In genomic region chr9:101485873-101486692, GRCh38 we compare ENCODE assay signal across 8 cellular contexts. TPM values are rescaled to one million over a fixed set of nuclear protein-coding genes. Genes with fewer than 3 reads are reported as not detected.
DNase-seq lines count a peak whose midpoint lies in the region; ATAC-seq and TF ChIP-seq lines count a peak whose summit lies in the region.

No MANE protein-coding gene starts in this region.

- DNase-seq in G401 (ENCODE audit: low spot score) (peak; percentile 72), NCI-H526 treated with DMSO at 0.1 percent for 48 hours (lab: John Stamatoyannopoulos, UW) (peak; percentile 35), medulla oblongata (ENCODE audit: extremely low spot score) (peak; percentile 39), transverse colon (peak; percentile 67)

- H3K36me3 ChIP-seq in ectodermal cell (ENCODE audit: control insufficient read depth, insufficient read depth, low read length) (no peaks in the 10 kb centered on the region), transverse colon (no peaks in the 10 kb centered on the region)

- no peak for TF ChIP-seq EP300 in transverse colon (IDR thresholded peaks at IDR 0.05; ENCODE audit: low read depth)

- H3K4me3 ChIP-seq in ectodermal cell (ENCODE audit: insufficient read depth, low read depth, low read length) = peak overlapping the region; percentile 74
- H3K4me3 ChIP-seq in transverse colon = peak overlapping the region; percentile 59 to 84 (median 70)

- 1% methylated on average over 61 of the region's 61 CpGs for WGBS in ectodermal cell, 2 experiments
- 17% methylated on average over 49 of the region's 61 CpGs; no CpG with 5 or more reads in 1 of the 2 donors for WGBS in transverse colon (ENCODE audit: low coverage in 1 of 2), 2 donors

- ATAC-seq in HG03460 (IDR thresholded peaks at IDR 0.05; ENCODE audit: unreplicated experiment) (no peak), HG03520 (IDR thresholded peaks at IDR 0.05; ENCODE audit: unreplicated experiment) (no peak), GM21526 (IDR thresholded peaks at IDR 0.05; ENCODE audit: low FRiP score, unreplicated experiment) (no peak)

- TF ChIP-seq CTCF in transverse colon (IDR thresholded peaks at IDR 0.05) = no peak

- H3K27me3 ChIP-seq in ectodermal cell (ENCODE audit: control insufficient read depth, insufficient read depth, low read length, poor library complexity, severe bottlenecking) (peaks cover 16% of the 10 kb centered on the region), transverse colon (peaks cover 10% of the 10 kb centered on the region)

- peak; percentile 70 for TF ChIP-seq POLR2A in transverse colon (IDR thresholded peaks at IDR 0.05)

- H3K9me3 ChIP-seq in ectodermal cell (ENCODE audit: control insufficient read depth, low read length) = no peaks in the 10 kb centered on the region
- H3K9me3 ChIP-seq in transverse colon = no peaks in the 10 kb centered on the region

- H3K4me1 ChIP-seq in ectodermal cell (ENCODE audit: control insufficient read depth, insufficient read depth, low read length) = no peaks in the 10 kb centered on the region
- peaks cover 5 to 49% (median 20%) of the 10 kb centered on the region in 4 donors for H3K4me1 ChIP-seq in transverse colon

- in situ Hi-C loops in G401 (cut with HindIII; ENCODE audit: low sequenced_read_pairs) (no loop called here), transverse colon (cut with MboI; ENCODE audit: low pct_ligation_motif_present in 1 of 4, low pct_unique_long_range_greater_than_20kb in 1 of 4, low sequenced_read_pairs in 3 of 4) (no loop called here)

- intact Hi-C loops in transverse colon (cut with DNase I; ENCODE audit: low total_unique reads) = no loop called here

- H3K27ac ChIP-seq in ectodermal cell (ENCODE audit: insufficient read depth, low read depth, low read length, poor library complexity, severe bottlenecking) (no peak overlapping the region), transverse colon (peak overlapping the region; percentile 90 to 95 (median 92))

RNA-seq across cellular contexts. Expression of gene RNF20, which starts 47.6 kb away (rescaled TPM):
- 13.5 and 21.4 TPM in 2 replicates for total RNA-seq in G401 (2014; rRNA removed; shearing (Covaris generic))
- polyA plus RNA-seq in ectodermal cell (2013, experiment 1 of 4) = 47.3 TPM
- 48.9 TPM for polyA plus RNA-seq in ectodermal cell (2013, experiment 2 of 4)
- polyA plus RNA-seq in ectodermal cell (2013, experiment 3 of 4) = 33.9 TPM
- polyA plus RNA-seq in ectodermal cell (2013, experiment 4 of 4) = 38.6 TPM
- 10 to 100 TPM in 3 of 4 donors, 1 to 10 TPM in 1; 9.0 to 21.0 (median 13.9) TPM for total RNA-seq in transverse colon

RNA-seq across cellular contexts. Expression of gene ALDOB, which starts 50.5 kb away (rescaled TPM):
- not detected in 2 replicates for total RNA-seq in G401 (2014; rRNA removed; shearing (Covaris generic))
- polyA plus RNA-seq in ectodermal cell (2013, experiment 1 of 4) = not detected
- not detected for polyA plus RNA-seq in ectodermal cell (2013, experiment 2 of 4)
- not detected for polyA plus RNA-seq in ectodermal cell (2013, experiment 3 of 4)
- not detected for polyA plus RNA-seq in ectodermal cell (2013, experiment 4 of 4)
- 10 to 100 TPM in 2 of 4 donors, 1 to 10 TPM in 1, not detected in 1; 1.9 to 55.0 (median 20.1) TPM for total RNA-seq in transverse colon
